In genomic region chr3:135229018-135229495, GRCh38 we compare ENCODE assay signal across 14 cellular contexts.
DNase-seq lines count a peak whose midpoint lies in the region; ATAC-seq, FAIRE-seq and TF ChIP-seq lines count a peak whose summit lies in the region.
"Had no signal": no experiment of that assay in that cellular context is flagged by ENCODE, and none has a peak within 500 bp of the region (broad histone marks: within the 10 kb centered on the region; RNA-seq: fewer than 3 reads in every experiment).

No MANE protein-coding gene starts in this region.

- CTCF ChIA-PET in activated CD8-positive, alpha-beta memory T cell treated with anti-CD3 and anti-CD28 coated beads, Interleukin-2, amount 10 ng/mL, durations not matched to agents 7 days and 5 days (lab: Charles Lee) = no interaction called here

- H4K20me1 ChIP-seq in Karpas-422 (ENCODE audit: insufficient read depth, low read depth, low read length) = no peaks in the 10 kb centered on the region

- no peak overlapping the region for H3K9ac ChIP-seq in Karpas-422 (ENCODE audit: low read length)

- H3K4me1 Mint-ChIP-seq in activated CD8-positive, alpha-beta memory T cell treated with anti-CD3 and anti-CD28 coated beads, Interleukin-2, amount 10 ng/mL, durations not matched to agents 7 days and 5 days = peaks cover 1% of the 10 kb centered on the region

- H3K4me1 ChIP-seq in heart left ventricle = peaks cover 0 to 18% (median 6%) of the 10 kb centered on the region in 12 donors
- H3K4me1 ChIP-seq in aorta (ENCODE audit: control insufficient read depth in 1 of 2, insufficient read depth in 2 of 2, low read length in 2 of 2) = no peaks in the 10 kb centered on the region
- H3K4me1 ChIP-seq in Karpas-422 (ENCODE audit: low read length) = peaks cover 28% of the 10 kb centered on the region
- H3K4me1 ChIP-seq: thyroid gland had no signal

- no peak overlapping the region for H3K4me2 ChIP-seq in Karpas-422 (ENCODE audit: low read depth, low read length, poor library complexity, severe bottlenecking)

- peak in 6 of 12 donors; percentile 9 to 31 (median 15) for TF ChIP-seq CTCF in heart left ventricle (IDR thresholded peaks at IDR 0.05)

- H3K27me3 Mint-ChIP-seq in activated CD8-positive, alpha-beta memory T cell treated with anti-CD3 and anti-CD28 coated beads, Interleukin-2, amount 10 ng/mL, durations not matched to agents 7 days and 5 days = no peaks in the 10 kb centered on the region

- H3K27ac ChIP-seq in heart left ventricle (peak overlapping the region in 2 of 12 donors; percentile 53 to 55), aorta (ENCODE audit: low read depth in 1 of 2, low read length in 2 of 2) (no peak overlapping the region), Karpas-422 (ENCODE audit: low read length) (no peak overlapping the region)
- H3K27ac ChIP-seq: thyroid gland had no signal

- intact Hi-C loops in heart left ventricle (cut with DNase I) (loop anchor here in 1 of 10 donors (10.0 kb wide), 1 partner anchor 434 kb away; the partner anchor contains the start of gene EPHB1), aorta (cut with DNase I) (no loop called here)

- no peaks in the 10 kb centered on the region for H3K9me2 ChIP-seq in Karpas-422 (replicated peaks; ENCODE audit: insufficient read depth, low read length)

- FAIRE-seq in urothelium cell line (lab: Jason Lieb, UNC) = no peak
- FAIRE-seq: A204.1, astrocyte had no signal

- no peaks in the 10 kb centered on the region for H3K36me3 ChIP-seq in heart left ventricle
- H3K36me3 ChIP-seq in aorta (ENCODE audit: control insufficient read depth in 1 of 2, insufficient read depth in 2 of 2, low read length in 1 of 2) = no peaks in the 10 kb centered on the region
- H3K36me3 ChIP-seq in Karpas-422 (ENCODE audit: insufficient read depth, low read length) = no peaks in the 10 kb centered on the region
- H3K36me3 ChIP-seq: thyroid gland had no signal

- no peak overlapping the region for H3K4me3 Mint-ChIP-seq in activated CD8-positive, alpha-beta memory T cell treated with anti-CD3 and anti-CD28 coated beads, Interleukin-2, amount 10 ng/mL, durations not matched to agents 7 days and 5 days

- H2AFZ ChIP-seq in Karpas-422 (ENCODE audit: low read length) = no peak overlapping the region

- DNase-seq in activated CD8-positive, alpha-beta memory T cell treated with anti-CD3 and anti-CD28 coated beads, Interleukin-2, amount 10 ng/mL, durations not matched to agents 7 days and 5 days = peak; percentile 11
- no peak for DNase-seq in activated CD8-positive, alpha-beta memory T cell treated with anti-CD3 and anti-CD28 coated beads, Interleukin-2, amount 50 U/mL, for 48 hours
- DNase-seq in NCI-H524 (lab: John Stamatoyannopoulos, UW) = peak; percentile 92 to 97
- peak in 3 of 5 donors; percentile 27 to 48 (median 45) for DNase-seq in heart left ventricle
- DNase-seq in aorta = no peak
- DNase-seq in Karpas-422 = no peak
- no peak for DNase-seq in urothelium cell line (ENCODE audit: low spot score)
- DNase-seq in effector CD4-positive, alpha-beta T cell = no peak
- DNase-seq: mucosa of descending colon; SIG-M5; stimulated activated CD4-positive, alpha-beta T cell treated with anti-CD3 and anti-CD28 coated beads, Interleukin-2, amount 100 ng/mL, for 24 hours; thyroid gland had no signal

- H3K27ac Mint-ChIP-seq in activated CD8-positive, alpha-beta memory T cell treated with anti-CD3 and anti-CD28 coated beads, Interleukin-2, amount 10 ng/mL, durations not matched to agents 7 days and 5 days = no peak overlapping the region

- no peak for ATAC-seq in activated CD8-positive, alpha-beta memory T cell treated with anti-CD3 and anti-CD28 coated beads, Interleukin-2, amount 10 ng/mL, durations not matched to agents 7 days and 5 days
- ATAC-seq in heart left ventricle (peak; percentile 32 to 89 (median 81)), aorta (ENCODE audit: low FRiP score) (peak; percentile 47)
- ATAC-seq: mucosa of descending colon had no signal

- no peak for TF ChIP-seq POLR2A in heart left ventricle (IDR thresholded peaks at IDR 0.05)

- no peaks in the 10 kb centered on the region for H3K36me3 Mint-ChIP-seq in activated CD8-positive, alpha-beta memory T cell treated with anti-CD3 and anti-CD28 coated beads, Interleukin-2, amount 10 ng/mL, durations not matched to agents 7 days and 5 days

- 13 to 33% (median 21%) methylated on average over 4 to 5 of the region's 5 CpGs for WGBS in heart left ventricle, 4 donors
- WGBS in aorta, 2 donors = 30 to 33% methylated on average over 5 of the region's 5 CpGs

- H3K4me3 ChIP-seq in heart left ventricle = no peak overlapping the region
- H3K4me3 ChIP-seq in aorta (ENCODE audit: low read length in 2 of 2) = no peak overlapping the region
- no peak overlapping the region for H3K4me3 ChIP-seq in Karpas-422 (ENCODE audit: low read length)
- H3K4me3 ChIP-seq: mucosa of descending colon, thyroid gland had no signal

- H3K79me2 ChIP-seq in Karpas-422 (ENCODE audit: low read length) = no peaks in the 10 kb centered on the region

- H3K27me3 ChIP-seq in heart left ventricle (no peaks in the 10 kb centered on the region), aorta (ENCODE audit: control insufficient read depth in 1 of 2, insufficient read depth in 2 of 2, low read length in 1 of 2) (peaks cover 0 to 2% of the 10 kb centered on the region in 2 donors), Karpas-422 (ENCODE audit: low read length) (no peaks in the 10 kb centered on the region)
- H3K27me3 ChIP-seq: thyroid gland had no signal

- H3K9me3 Mint-ChIP-seq in activated CD8-positive, alpha-beta memory T cell treated with anti-CD3 and anti-CD28 coated beads, Interleukin-2, amount 10 ng/mL, durations not matched to agents 7 days and 5 days (ENCODE audit: low read depth) = peaks cover 4% of the 10 kb centered on the region

- no peaks in the 10 kb centered on the region for H3K9me3 ChIP-seq in heart left ventricle
- no peaks in the 10 kb centered on the region for H3K9me3 ChIP-seq in aorta (ENCODE audit: control insufficient read depth, low read length)
- H3K9me3 ChIP-seq in Karpas-422 (ENCODE audit: low read length) = no peaks in the 10 kb centered on the region; the same call in 1 of the 2 replicates
- H3K9me3 ChIP-seq: mucosa of descending colon, thyroid gland had no signal

Comparison
In these comparisons a context has a peak if more than half of its experiments do, and no peak if none do; other contexts are left out.
1. DNase-seq: peak in activated CD8-positive, alpha-beta memory T cell treated with anti-CD3 and anti-CD28 coated beads, Interleukin-2, amount 10 ng/mL, durations not matched to agents 7 days and 5 days (single experiment), NCI-H524 (2 of 2) and heart left ventricle (3 of 5); none in activated CD8-positive, alpha-beta memory T cell treated with anti-CD3 and anti-CD28 coated beads, Interleukin-2, amount 50 U/mL, for 48 hours (single experiment), aorta (0 of 2), Karpas-422 (single experiment), urothelium cell line (single experiment) and effector CD4-positive, alpha-beta T cell (single experiment).